In genomic region chr4:140739971-140740370, GRCh38 we compare ENCODE assay signal across 1 cellular context.
TF ChIP-seq lines count a peak whose summit lies in the region.

No MANE protein-coding gene starts in this region.

TF ChIP-seq in HepG2, 621 proteins besides CTCF, POLR2A, EP300 and RAD21 (continued from another document):
- TF ChIP-seq ZBTB4 (CRISPR knock-in tag; IDR thresholded peaks at IDR 0.05; ENCODE audit: borderline replicate concordance) (no peak), FOSL1 (CRISPR knock-in tag; IDR thresholded peaks at IDR 0.05; ENCODE audit: borderline replicate concordance) (peak; percentile 9; the same call in 1 of the 2 replicates), CREB1 (IDR thresholded peaks at IDR 0.05) (no peak), CREB1 (CRISPR knock-in tag; IDR thresholded peaks at IDR 0.05) (peak; percentile 23; the same call in 1 of the 2 replicates)
